ENCODE assay signal across 8 cellular contexts in genomic region chr5:108381034-108381954, GRCh38. TPM values are rescaled to one million over a fixed set of nuclear protein-coding genes. Genes with fewer than 3 reads are reported as not detected.
DNase-seq lines count a peak whose midpoint lies in the region; ATAC-seq and TF ChIP-seq lines count a peak whose summit lies in the region.

No MANE protein-coding gene starts in this region.

- peak overlapping the region; percentile 100 for H3K18ac ChIP-seq in neuronal stem cell (ENCODE audit: low read length)

- H3K36me3 ChIP-seq in Panc1 (ENCODE audit: control insufficient read depth, insufficient read depth, low read length) (no peaks in the 10 kb centered on the region), neuronal stem cell (replicated peaks in 1 of 2; ENCODE audit: control insufficient read depth in 2 of 2, insufficient read depth in 2 of 2, low read length in 2 of 2) (no peaks in the 10 kb centered on the region), subcutaneous abdominal adipose tissue (ENCODE audit: control insufficient read depth in 5 of 5, insufficient read depth in 5 of 5, low read length in 5 of 5) (no peaks in the 10 kb centered on the region)

- in situ Hi-C loops in Panc1 (cut with HindIII; ENCODE audit: low pct_unique_long_range_greater_than_20kb, low sequenced_read_pairs): no loop called here

- TF ChIP-seq CTCF in Panc1 (IDR thresholded peaks at IDR 0.05): no peak
- TF ChIP-seq CTCF in foreskin keratinocyte (conservative IDR thresholded peaks at IDR 0.05): no peak

- ATAC-seq in GM19043 (IDR thresholded peaks at IDR 0.05; ENCODE audit: low read depth, unreplicated experiment): peak; percentile 36
- ATAC-seq in HG03354 (IDR thresholded peaks at IDR 0.05; ENCODE audit: poor library complexity, severe bottlenecking, unreplicated experiment): peak; percentile 53
- peak; percentile 84 for ATAC-seq in Panc1
- ATAC-seq in foreskin keratinocyte: peak; percentile 83

- WGBS in neuronal stem cell (ENCODE audit: extremely low coverage in 2 of 2, insufficient read length in 2 of 2, insufficient replicate concordance in 1 of 2), 2 donors: no CpG with 5 or more reads among the region's 112 CpGs

- DNase-seq in CD1c-positive myeloid dendritic cell (ENCODE audit: extremely low spot score) (peak; percentile 85), Panc1 (ENCODE audit: low read depth, low spot score) (no peak), activated gamma-delta T cell (lab: John Stamatoyannopoulos, UW) (peak; percentile 69), foreskin keratinocyte (peak; percentile 40 to 61), neuronal stem cell (ENCODE audit: low spot score) (peak; percentile 59)

- peak overlapping the region; percentile 84 for H2BK15ac ChIP-seq in neuronal stem cell (ENCODE audit: low read length)

- H3K4me1 ChIP-seq in Panc1 (ENCODE audit: control insufficient read depth, insufficient read depth, low read length) (peaks cover 21% of the 10 kb centered on the region), foreskin keratinocyte (peaks cover 5% of the 10 kb centered on the region), neuronal stem cell (ENCODE audit: control insufficient read depth in 2 of 2, insufficient read depth in 1 of 2, low read depth in 1 of 2, low read length in 2 of 2) (peaks cover 3 to 9% of the 10 kb centered on the region in 2 donors), subcutaneous abdominal adipose tissue (ENCODE audit: control insufficient read depth in 5 of 5, insufficient read depth in 5 of 5, low read length in 5 of 5) (peaks cover 0 to 25% (median 22%) of the 10 kb centered on the region in 5 donors)

- peak overlapping the region; percentile 95 for H2AFZ ChIP-seq in neuronal stem cell (ENCODE audit: low read length)

- no peaks in the 10 kb centered on the region for H3K79me1 ChIP-seq in neuronal stem cell (ENCODE audit: low read depth, low read length)

- peak overlapping the region; percentile 73 for H3K4me2 ChIP-seq in neuronal stem cell (ENCODE audit: insufficient read depth, low read length, poor library complexity, severe bottlenecking)

- peak overlapping the region; percentile 23 for H3K4ac ChIP-seq in neuronal stem cell (ENCODE audit: low read length)

- peak overlapping the region; percentile 66 for H2AK5ac ChIP-seq in neuronal stem cell (ENCODE audit: low read depth, low read length)

- peak overlapping the region; percentile 59 for H4K8ac ChIP-seq in neuronal stem cell (ENCODE audit: low read depth, low read length)

- H3K9ac ChIP-seq in neuronal stem cell (ENCODE audit: low read depth, low read length, poor library complexity) (peak overlapping the region; percentile 100), subcutaneous abdominal adipose tissue (ENCODE audit: low read length in 5 of 5) (peak overlapping the region; percentile 33 to 99 (median 96))

- H2BK5ac ChIP-seq in neuronal stem cell (ENCODE audit: low read length): peak overlapping the region; percentile 97

- H3K23ac ChIP-seq in neuronal stem cell (ENCODE audit: low read depth, low read length, poor library complexity): peak overlapping the region; percentile 99

- H3K27ac ChIP-seq in Panc1 (ENCODE audit: low read length): peak overlapping the region; percentile 86
- H3K27ac ChIP-seq in foreskin keratinocyte: peak overlapping the region; percentile 57
- peak overlapping the region; percentile 98 for H3K27ac ChIP-seq in neuronal stem cell (replicated peaks; ENCODE audit: low read length)
- H3K27ac ChIP-seq in subcutaneous abdominal adipose tissue (ENCODE audit: low read depth, low read length): peak overlapping the region; percentile 96

- BruUV-seq in Panc1 (replicated peaks; lab: Mats Ljungman, UMichigan): no TSS peak

- CTCF ChIA-PET in Panc1 (lab: Charles Lee): no interaction called here

- peak overlapping the region; percentile 85 for H3K14ac ChIP-seq in neuronal stem cell (ENCODE audit: low read length)

- POLR2A ChIA-PET in Panc1 (lab: Charles Lee): no interaction called here

- intact Hi-C loops in Panc1 (cut with micrococcal nuclease; ENCODE audit: unreplicated experiment): no loop called here

- peak overlapping the region; percentile 79 to 89 for H3K4me3 ChIP-seq in Panc1 (ENCODE audit: low read depth in 2 of 2, low read length in 2 of 2)
- H3K4me3 ChIP-seq in neuronal stem cell (ENCODE audit: low read length in 2 of 2): peak overlapping the region; percentile 85 to 95
- peak overlapping the region in 4 of 5 donors; percentile 82 to 91 (median 89) for H3K4me3 ChIP-seq in subcutaneous abdominal adipose tissue (ENCODE audit: low read depth in 1 of 5, low read length in 5 of 5)

- peak overlapping the region; percentile 69 for H2BK120ac ChIP-seq in neuronal stem cell (ENCODE audit: low read depth, low read length)

- H2BK12ac ChIP-seq in neuronal stem cell (ENCODE audit: low read length): peak overlapping the region; percentile 90

- no peaks in the 10 kb centered on the region; the same call in 1 of the 2 replicates for H3K9me3 ChIP-seq in Panc1 (ENCODE audit: control insufficient read depth, insufficient read depth, low read depth, low read length)
- H3K9me3 ChIP-seq in neuronal stem cell (replicated peaks in 1 of 2; ENCODE audit: control insufficient read depth in 2 of 2, insufficient read depth in 1 of 2, low read depth in 1 of 2, low read length in 2 of 2): peaks cover 0 to 9% of the 10 kb centered on the region in 2 donors
- H3K9me3 ChIP-seq in subcutaneous abdominal adipose tissue (ENCODE audit: control insufficient read depth in 5 of 5, low read length in 5 of 5): peaks cover 0 to 5% (median 0%) of the 10 kb centered on the region in 5 donors

- no peak overlapping the region for H4K91ac ChIP-seq in neuronal stem cell (ENCODE audit: low read depth, low read length, poor library complexity)

- no peaks in the 10 kb centered on the region for H3K27me3 ChIP-seq in Panc1 (ENCODE audit: control insufficient read depth, insufficient read depth, low read length)
- H3K27me3 ChIP-seq in foreskin keratinocyte: no peaks in the 10 kb centered on the region
- no peaks in the 10 kb centered on the region for H3K27me3 ChIP-seq in neuronal stem cell (ENCODE audit: control insufficient read depth in 3 of 3, insufficient read depth in 3 of 3, low read depth in 1 of 3, low read length in 3 of 3)
- H3K27me3 ChIP-seq in subcutaneous abdominal adipose tissue (ENCODE audit: control insufficient read depth in 5 of 5, insufficient read depth in 4 of 5, low read length in 5 of 5): no peaks in the 10 kb centered on the region

RNA-seq across cellular contexts. Expression of gene FBXL17, which starts 0.6 kb away (rescaled TPM):
- total RNA-seq in Panc1 (2021; ENCODE audit: unreplicated experiment): 17.4 TPM
- 14.4 TPM for polyA plus RNA-seq in Panc1 (2012; ENCODE audit: insufficient read length)
- total RNA-seq in foreskin keratinocyte: 6.3 and 8.0 TPM in 2 replicates
- 1.8 and 2.0 TPM in 2 replicates for polyA plus RNA-seq in foreskin keratinocyte
- 3.0 TPM for polyA plus RNA-seq in neuronal stem cell (2013, experiment 1 of 2)
- 3.1 TPM for polyA plus RNA-seq in neuronal stem cell (2013, experiment 2 of 2)
